Comparison of ENCODE assay signal across 12 cellular contexts in the genomic region with DNA sequence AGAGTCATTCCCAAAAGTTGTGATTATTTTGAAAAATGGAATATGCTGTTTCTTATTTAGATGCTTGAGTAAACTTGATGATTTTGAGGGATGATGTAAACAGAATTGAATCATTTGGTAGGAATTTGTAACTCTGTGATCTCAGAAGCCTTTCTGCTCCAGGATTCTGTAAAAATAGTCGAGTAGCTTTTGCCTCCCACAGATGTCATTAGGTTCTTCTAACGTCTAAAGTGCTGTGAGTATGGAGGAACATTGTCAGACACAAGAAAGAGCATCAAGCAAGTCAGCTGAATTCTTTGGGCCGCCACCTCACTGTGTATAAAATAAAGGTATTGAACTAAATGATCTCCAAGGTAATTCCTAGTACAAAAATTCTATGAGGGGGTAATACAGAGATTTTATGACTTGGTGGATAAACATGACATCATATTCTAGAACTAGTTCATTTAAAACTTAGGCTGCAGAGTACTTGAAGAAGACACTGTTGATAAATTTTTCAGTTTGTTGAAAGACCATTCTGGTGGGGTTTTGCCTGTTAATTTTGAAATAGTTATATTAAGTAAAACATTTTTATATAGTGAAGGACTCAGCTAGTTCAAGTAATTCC. TPM values are rescaled to one million over a fixed set of nuclear protein-coding genes. Genes with fewer than 3 reads are reported as not detected.
DNase-seq lines count a peak whose midpoint lies in the region; ATAC-seq, FAIRE-seq and TF ChIP-seq lines count a peak whose summit lies in the region.
"Had no signal": no experiment of that assay in that cellular context is flagged by ENCODE, and none has a peak within 500 bp of the region (broad histone marks: within the 10 kb centered on the region; RNA-seq: fewer than 3 reads in every experiment).

No MANE protein-coding gene starts in this region.

- peaks cover 72% of the 10 kb centered on the region for H3K4me1 Mint-ChIP-seq in activated CD4-positive, alpha-beta T cell treated with anti-CD3 and anti-CD28 coated beads for 36 hours
- H3K4me1 Mint-ChIP-seq in activated CD8-positive, alpha-beta T cell treated with anti-CD3 and anti-CD28 coated beads for 36 hours (ENCODE audit: low read depth), result peaks cover 83% of the 10 kb centered on the region
- peaks cover 96% of the 10 kb centered on the region for H3K4me1 Mint-ChIP-seq in stimulated activated naive CD8-positive, alpha-beta T cell treated with anti-CD3 and anti-CD28 coated beads, Interleukin-15, amount 100 ng/mL, for 72 hours

- H3K27me3 Mint-ChIP-seq in activated CD4-positive, alpha-beta T cell treated with anti-CD3 and anti-CD28 coated beads for 36 hours, result no peaks in the 10 kb centered on the region
- no peaks in the 10 kb centered on the region for H3K27me3 Mint-ChIP-seq in activated CD8-positive, alpha-beta T cell treated with anti-CD3 and anti-CD28 coated beads for 36 hours
- no peaks in the 10 kb centered on the region for H3K27me3 Mint-ChIP-seq in stimulated activated naive CD8-positive, alpha-beta T cell treated with anti-CD3 and anti-CD28 coated beads, Interleukin-15, amount 100 ng/mL, for 72 hours

- CTCF ChIA-PET in activated CD4-positive, alpha-beta T cell treated with anti-CD3 and anti-CD28 coated beads for 36 hours (lab: Charles Lee), result interaction anchor here (0.8 to 8.7 kb wide), 8 partner anchors 11 to 128 kb away, joined by 3 to 99 read pairs (median 4); no protein-coding TSS in a partner anchor
- CTCF ChIA-PET in activated CD8-positive, alpha-beta T cell treated with anti-CD3 and anti-CD28 coated beads for 36 hours (lab: Charles Lee), result interaction anchor here (1.2 to 4.2 kb wide), 9 partner anchors 9 to 132 kb away, joined by 3 to 29 read pairs (median 5); no protein-coding TSS in a partner anchor

- POLR2A ChIA-PET in activated CD4-positive, alpha-beta T cell treated with anti-CD3 and anti-CD28 coated beads for 36 hours (lab: Charles Lee), result interaction anchor here (0.8 to 4.6 kb wide), 9 partner anchors 9 to 126 kb away, joined by 3 to 28 read pairs (median 16); no protein-coding TSS in a partner anchor
- POLR2A ChIA-PET in activated CD8-positive, alpha-beta T cell treated with anti-CD3 and anti-CD28 coated beads for 36 hours (lab: Charles Lee), result interaction anchor here (0.7 to 1.9 kb wide), 10 partner anchors 9 to 126 kb away, joined by 3 to 8 read pairs (median 4); no protein-coding TSS in a partner anchor

- peak overlapping the region; percentile 85 for H3K4me3 Mint-ChIP-seq in activated CD4-positive, alpha-beta T cell treated with anti-CD3 and anti-CD28 coated beads for 36 hours
- H3K4me3 Mint-ChIP-seq in activated CD8-positive, alpha-beta T cell treated with anti-CD3 and anti-CD28 coated beads for 36 hours, result no peak overlapping the region
- H3K4me3 Mint-ChIP-seq in stimulated activated naive CD8-positive, alpha-beta T cell treated with anti-CD3 and anti-CD28 coated beads, Interleukin-15, amount 100 ng/mL, for 72 hours, result peak overlapping the region in 1 of 2 donors; percentile 83
- H3K4me3 Mint-ChIP-seq: nephron had no signal

- no peak overlapping the region for H3K4me3 ChIP-seq in fibroblast of the aortic adventitia (ENCODE audit: low read depth, low read length)

- TF ChIP-seq CTCF in activated CD8-positive, alpha-beta T cell treated with anti-CD3 and anti-CD28 coated beads for 36 hours (IDR thresholded peaks at IDR 0.05), result no peak
- TF ChIP-seq CTCF in fibroblast of the aortic adventitia (IDR thresholded peaks at IDR 0.05; ENCODE audit: insufficient read depth, low read length), result no peak
- TF ChIP-seq CTCF in D721Med (IDR thresholded peaks at IDR 0.05; ENCODE audit: insufficient read depth, missing control alignments), result no peak

- H3K9me3 Mint-ChIP-seq in activated CD4-positive, alpha-beta T cell treated with anti-CD3 and anti-CD28 coated beads for 36 hours (ENCODE audit: low read depth), result no peaks in the 10 kb centered on the region
- H3K9me3 Mint-ChIP-seq in activated CD8-positive, alpha-beta T cell treated with anti-CD3 and anti-CD28 coated beads for 36 hours, result no peaks in the 10 kb centered on the region
- no peaks in the 10 kb centered on the region for H3K9me3 Mint-ChIP-seq in stimulated activated naive CD8-positive, alpha-beta T cell treated with anti-CD3 and anti-CD28 coated beads, Interleukin-15, amount 100 ng/mL, for 72 hours
- H3K9me3 Mint-ChIP-seq: nephron had no signal

- no peak for FAIRE-seq in D721Med (lab: Jason Lieb, UNC)
- FAIRE-seq: A204.1 had no signal

- no peak for DNase-seq in activated CD4-positive, alpha-beta T cell treated with anti-CD3 and anti-CD28 coated beads for 36 hours
- no peak for DNase-seq in activated CD4-positive, alpha-beta T cell treated with anti-CD3 and anti-CD28 coated beads for 1 hour
- DNase-seq in activated CD8-positive, alpha-beta T cell treated with anti-CD3 and anti-CD28 coated beads for 36 hours, result no peak
- DNase-seq in fibroblast of the aortic adventitia (ENCODE audit: low read depth), result peak; percentile 48
- DNase-seq in stimulated activated naive CD8-positive, alpha-beta T cell treated with anti-CD3 and anti-CD28 coated beads, Interleukin-15, amount 100 ng/mL, for 72 hours, result no peak
- DNase-seq in SW 1271 (lab: John Stamatoyannopoulos, UW), result no peak
- no peak for DNase-seq in D721Med (ENCODE audit: insufficient read length, low spot score)

- intact Hi-C loops in activated CD4-positive, alpha-beta T cell treated with anti-CD3 and anti-CD28 coated beads for 36 hours (cut with DNase I, micrococcal nuclease), result loop anchor here (1.0 to 5.0 kb wide), 3 partner anchors 36 to 189 kb away; no protein-coding TSS in a partner anchor
- intact Hi-C loops in activated CD8-positive, alpha-beta T cell treated with anti-CD3 and anti-CD28 coated beads for 36 hours (cut with micrococcal nuclease), result loop anchor here (10.0 kb wide), 1 partner anchor 126 kb away; no protein-coding TSS in a partner anchor

- peak overlapping the region; percentile 98 for H3K27ac Mint-ChIP-seq in activated CD4-positive, alpha-beta T cell treated with anti-CD3 and anti-CD28 coated beads for 36 hours
- peak overlapping the region; percentile 93 for H3K27ac Mint-ChIP-seq in activated CD8-positive, alpha-beta T cell treated with anti-CD3 and anti-CD28 coated beads for 36 hours
- H3K27ac Mint-ChIP-seq in stimulated activated naive CD8-positive, alpha-beta T cell treated with anti-CD3 and anti-CD28 coated beads, Interleukin-15, amount 100 ng/mL, for 72 hours, result peak overlapping the region; percentile 72 to 91

- peaks cover 50% of the 10 kb centered on the region for H3K36me3 Mint-ChIP-seq in activated CD4-positive, alpha-beta T cell treated with anti-CD3 and anti-CD28 coated beads for 36 hours (ENCODE audit: low read depth)
- peaks cover 53% of the 10 kb centered on the region for H3K36me3 Mint-ChIP-seq in activated CD8-positive, alpha-beta T cell treated with anti-CD3 and anti-CD28 coated beads for 36 hours (ENCODE audit: low read depth)

- ATAC-seq in activated CD4-positive, alpha-beta T cell treated with anti-CD3 and anti-CD28 coated beads for 36 hours, result no peak
- ATAC-seq in activated CD8-positive, alpha-beta T cell treated with anti-CD3 and anti-CD28 coated beads for 36 hours, result no peak
- ATAC-seq in stimulated activated naive CD8-positive, alpha-beta T cell treated with anti-CD3 and anti-CD28 coated beads, Interleukin-15, amount 100 ng/mL, for 72 hours, result no peak
- no peak for ATAC-seq in HG03108 (IDR thresholded peaks at IDR 0.05; ENCODE audit: unreplicated experiment)

RNA-seq across cellular contexts. Expression of gene GPR183, which starts 1.4 kb away (rescaled TPM):
- 10 to 100 TPM; 50.3 to 51.9 TPM for total RNA-seq in activated CD4-positive, alpha-beta T cell treated with anti-CD3 and anti-CD28 coated beads for 36 hours
- 10 to 100 TPM in 1 of 2 experiments, 1 to 10 TPM in 1; 8.6 to 10.0 TPM for total RNA-seq in activated CD8-positive, alpha-beta T cell treated with anti-CD3 and anti-CD28 coated beads for 36 hours
- not detected in 2 replicates for total RNA-seq in fibroblast of the aortic adventitia (ENCODE audit: low replicate concordance)

RNA-seq across cellular contexts. Expression of gene GPR18, which starts 50.4 kb away (rescaled TPM):
- total RNA-seq in activated CD4-positive, alpha-beta T cell treated with anti-CD3 and anti-CD28 coated beads for 36 hours, result 1 to 10 TPM; 6.0 to 9.5 TPM
- total RNA-seq in activated CD8-positive, alpha-beta T cell treated with anti-CD3 and anti-CD28 coated beads for 36 hours, result 10 to 100 TPM; 11.4 to 11.6 TPM
- total RNA-seq in fibroblast of the aortic adventitia (ENCODE audit: low replicate concordance), result not detected in 2 replicates
- total RNA-seq: esophagus mucosa, H4 had no signal
